ENCODE assay signal across 3 cellular contexts in genomic region chr14:32167907-32168306, GRCh38.
TF ChIP-seq lines count a peak whose summit lies in the region.

No MANE protein-coding gene starts in this region.

TF ChIP-seq in A549, 52 proteins besides CTCF, POLR2A, EP300 and RAD21:
- TF ChIP-seq ZC3H11A (IDR thresholded peaks at IDR 0.05) (no peak), MAFK (IDR thresholded peaks at IDR 0.05; ENCODE audit: partially characterized antibody) (peak; percentile 59)

TF ChIP-seq in HEK293, 187 proteins besides CTCF, POLR2A, EP300 and RAD21:
- TF ChIP-seq RBAK (tag by site-specific recombination; IDR thresholded peaks at IDR 0.05) (no peak), GLIS1 (tag by site-specific recombination; IDR thresholded peaks at IDR 0.05) (0 out of 2 replicates have a peak, but pooled peaks have one; percentile 17), ZNF114 (tag by site-specific recombination; IDR thresholded peaks at IDR 0.05) (no peak), ZNF16 (tag by site-specific recombination; IDR thresholded peaks at IDR 0.05; ENCODE audit: low read depth) (no peak), ZNF510 (tag by site-specific recombination; IDR thresholded peaks at IDR 0.05; ENCODE audit: insufficient replicate concordance) (no peak)

TF ChIP-seq in K562, 482 proteins besides CTCF, POLR2A, EP300 and RAD21:
- TF ChIP-seq CBFA2T3 (IDR thresholded peaks at IDR 0.05) (peak; percentile 10; the same call in 1 of the 2 replicates), EP400 (IDR thresholded peaks at IDR 0.05) (no peak), MAFG (tag; conservative IDR thresholded peaks at IDR 0.05) (peak; percentile 22; the same call in 1 of the 2 replicates), POLR2AphosphoS5 (IDR thresholded peaks at IDR 0.05; ENCODE audit: control insufficient read depth, insufficient read depth, low read depth, low read length) (no peak), ZNF316 (IDR thresholded peaks at IDR 0.05) (peak; percentile 15; the same call in 1 of the 2 replicates), C11orf30 (IDR thresholded peaks at IDR 0.05; ENCODE audit: low read depth) (0 out of 2 replicates have a peak, but pooled peaks have one; percentile 23)
